Comparison of ENCODE assay signal across 23 cellular contexts in genomic region chr17:74925242-74925641, GRCh38. TPM values are rescaled to one million over a fixed set of nuclear protein-coding genes. Genes with fewer than 3 reads are reported as not detected.
"Had no signal": no experiment of that assay in that cellular context is flagged by ENCODE, and none has a peak within 500 bp of the region (broad histone marks: within the 10 kb centered on the region; RNA-seq: fewer than 3 reads in every experiment).

No MANE protein-coding gene starts in this region.

- H3K36me3 ChIP-seq: prostate gland, right lobe of liver, tibial artery, upper lobe of left lung, vagina had no signal

- H3K4me3 ChIP-seq: mucosa of descending colon, prostate gland, right lobe of liver, tibial artery, upper lobe of left lung had no signal

- H3K36me3 Mint-ChIP-seq: natural killer cell; stimulated activated memory B cell treated with anti-CD40 and anti-IgM and Interleukin-4, amounts not matched to agents 10 μg/mL and 1 μg/mL and 100 μg/mL, for 72 hours had no signal

- H3K4me1 ChIP-seq: parathyroid adenoma had no signal

- FAIRE-seq: islet of Langerhans had no signal

- H3K9ac ChIP-seq: parathyroid adenoma had no signal

- H3K27ac Mint-ChIP-seq: natural killer cell; stimulated activated memory B cell treated with anti-CD40 and anti-IgM and Interleukin-4, amounts not matched to agents 10 μg/mL and 1 μg/mL and 100 μg/mL, for 72 hours; stimulated activated naive CD8-positive, alpha-beta T cell treated with anti-CD3 and anti-CD28 coated beads, Interleukin-15, Interleukin-2, amounts not matched to agents 100 ng/mL and 50 ng/mL, for 24 hours had no signal

- H3K9me3 Mint-ChIP-seq: natural killer cell; stimulated activated memory B cell treated with anti-CD40 and anti-IgM and Interleukin-4, amounts not matched to agents 10 μg/mL and 1 μg/mL and 100 μg/mL, for 72 hours; stimulated activated naive CD8-positive, alpha-beta T cell treated with anti-CD3 and anti-CD28 coated beads, Interleukin-15, Interleukin-2, amounts not matched to agents 100 ng/mL and 50 ng/mL, for 24 hours had no signal

- H3K27ac ChIP-seq: coronary artery, parathyroid adenoma, prostate gland, right lobe of liver, tibial artery, upper lobe of left lung, vagina had no signal

- DNase-seq: effector CD4-positive, alpha-beta T cell; foreskin melanocyte; head of caudate nucleus; hippocampal formation; mucosa of descending colon; natural killer cell; right lobe of liver; stimulated activated CD4-positive, alpha-beta T cell treated with anti-CD3 and anti-CD28 coated beads, Interleukin-1b, Interleukin-23, amount 100 ng/mL, for 48 hours; tibial artery had no signal

- H3K9me3 ChIP-seq: mucosa of descending colon, prostate gland, right lobe of liver, tibial artery, upper lobe of left lung, vagina had no signal

- H3K4me3 Mint-ChIP-seq: stimulated activated memory B cell treated with anti-CD40 and anti-IgM and Interleukin-4, amounts not matched to agents 10 μg/mL and 1 μg/mL and 100 μg/mL, for 72 hours; stimulated activated naive CD8-positive, alpha-beta T cell treated with anti-CD3 and anti-CD28 coated beads, Interleukin-15, Interleukin-2, amounts not matched to agents 100 ng/mL and 50 ng/mL, for 24 hours had no signal

- H3K79me2 ChIP-seq: parathyroid adenoma had no signal

- ATAC-seq: left lobe of liver; mucosa of descending colon; natural killer cell; stimulated activated memory B cell treated with anti-CD40 and anti-IgM and Interleukin-4, amounts not matched to agents 10 μg/mL and 1 μg/mL and 100 μg/mL, for 72 hours had no signal

RNA-seq across cellular contexts. Expression of gene OTOP2, which starts 1.2 kb away (rescaled TPM):
- total RNA-seq: dermis microvascular lymphatic vessel endothelial cell, left lobe of liver, lower leg skin, natural killer cell, omental fat pad, renal cortical epithelial cell, right lobe of liver, temporal lobe, upper lobe of left lung, vagina had no signal

RNA-seq across cellular contexts. Expression of gene USH1G, which starts 2.2 kb away (rescaled TPM):
- total RNA-seq: dermis microvascular lymphatic vessel endothelial cell, left lobe of liver, mucosa of descending colon, natural killer cell, omental fat pad, renal cortical epithelial cell, right lobe of liver had no signal

RNA-seq across cellular contexts. Expression of gene OTOP3, which starts 10.5 kb away (rescaled TPM):
- total RNA-seq: dermis microvascular lymphatic vessel endothelial cell, left lobe of liver, natural killer cell, omental fat pad, prostate gland, renal cortical epithelial cell, right lobe of liver, temporal lobe, upper lobe of left lung had no signal

RNA-seq across cellular contexts. Expression of gene FADS6, which starts 31.8 kb away (rescaled TPM):
- total RNA-seq: dermis microvascular lymphatic vessel endothelial cell, natural killer cell, omental fat pad, prostate gland, renal cortical epithelial cell, upper lobe of left lung had no signal
